Comparison of ENCODE assay signal across 1 cellular context in genomic region chr7:105013818-105014724, GRCh38.
TF ChIP-seq lines count a peak whose summit lies in the region.

Gene KMT2E, plus strand, starts transcription at chr7:105014205. Its CDS starts 26,748 bp downstream, at chr7:105040953.

TF ChIP-seq in GM12878, 131 proteins besides CTCF, POLR2A, EP300 and RAD21 (continued from another document and continues in another):
- TF ChIP-seq USF1 (IDR thresholded peaks at IDR 0.05; ENCODE audit: borderline replicate concordance, extremely low read length, insufficient read depth, low read depth, low read length) (no peak), NRF1 (conservative IDR thresholded peaks at IDR 0.05; ENCODE audit: low read depth, low read length) (no peak), SIN3A (IDR thresholded peaks at IDR 0.05; ENCODE audit: low read depth, low read length) (peak; percentile 72), PBX3 (IDR thresholded peaks at IDR 0.05; ENCODE audit: insufficient replicate concordance, low read depth, low read length) (no peak), STAT1 (conservative IDR thresholded peaks at IDR 0.05) (peak; percentile 87; the same call in 1 of the 2 replicates), HDAC6 (IDR thresholded peaks at IDR 0.05; ENCODE audit: unreplicated experiment) (no peak), CREM (IDR thresholded peaks at IDR 0.05; ENCODE audit: low read depth) (no peak; the same call in 1 of the 2 replicates), E2F8 (IDR thresholded peaks at IDR 0.05; ENCODE audit: low read depth, partially characterized antibody) (no peak), FOXM1 (IDR thresholded peaks at IDR 0.05; ENCODE audit: low read depth, low read length) (no peak), NR2C2 (IDR thresholded peaks at IDR 0.05; ENCODE audit: borderline replicate concordance, control insufficient read depth, insufficient read length, low read depth) (no peak), DPF2 (IDR thresholded peaks at IDR 0.05) (peak; percentile 59; the same call in 1 of the 2 replicates), ZBTB11 (CRISPR knock-in tag; IDR thresholded peaks at IDR 0.05) (no peak), NBN (IDR thresholded peaks at IDR 0.05) (no peak; the same call in 1 of the 2 replicates), CHD1 (IDR thresholded peaks at IDR 0.05; ENCODE audit: low read depth, low read length) (peak; percentile 93), IRF3 (IDR thresholded peaks at IDR 0.05) (peak; percentile 38; the same call in 1 of the 2 replicates), E2F4 (IDR thresholded peaks at IDR 0.05; ENCODE audit: low read depth, low read length) (no peak), ETV6 (conservative IDR thresholded peaks at IDR 0.05 in 1 of 2, IDR thresholded peaks at IDR 0.05 in 1 of 2; ENCODE audit: borderline replicate concordance in 1 of 2, low read depth in 1 of 2) (no peak), TCF12 (IDR thresholded peaks at IDR 0.05; ENCODE audit: low read depth, low read length) (peak; percentile 78), NR2F1 (conservative IDR thresholded peaks at IDR 0.05) (peak; percentile 69), RAD51 (IDR thresholded peaks at IDR 0.05) (no peak), USF2 (IDR thresholded peaks at IDR 0.05; ENCODE audit: borderline replicate concordance, low read depth, low read length) (no peak), ZSCAN29 (IDR thresholded peaks at IDR 0.05) (0 out of 2 replicates have a peak, but pooled peaks have one; percentile 74), CEBPZ (IDR thresholded peaks at IDR 0.05; ENCODE audit: low read depth, low read length) (no peak), SPI1 (IDR thresholded peaks at IDR 0.05; ENCODE audit: borderline replicate concordance, insufficient read depth, low read depth, low read length) (peak; percentile 25; the same call in 1 of the 2 replicates), MYB (IDR thresholded peaks at IDR 0.05; ENCODE audit: borderline replicate concordance, low read depth, low read length) (no peak), HDAC2 (IDR thresholded peaks at IDR 0.05) (no peak), JUNB (IDR thresholded peaks at IDR 0.05) (no peak), RBBP5 (conservative IDR thresholded peaks at IDR 0.05) (no peak), HSF1 (IDR thresholded peaks at IDR 0.05; ENCODE audit: low read depth, low read length) (no peak), RELA (IDR thresholded peaks at IDR 0.05; ENCODE audit: borderline replicate concordance, partially characterized antibody) (peak; percentile 56), MYC (IDR thresholded peaks at IDR 0.05; ENCODE audit: insufficient read depth, insufficient read length, insufficient replicate concordance, low read length, severe bottlenecking) (no peak), PAX5 (IDR thresholded peaks at IDR 0.05; ENCODE audit: borderline replicate concordance, low read depth, low read length) (peak; percentile 4; the same call in 1 of the 2 replicates), POLR2AphosphoS5 (IDR thresholded peaks at IDR 0.05; ENCODE audit: low read length) (peak; percentile 67; the same call in 1 of the 2 replicates), NR2C1 (IDR thresholded peaks at IDR 0.05) (peak; percentile 82), YBX1 (IDR thresholded peaks at IDR 0.05) (no peak), ZNF622 (IDR thresholded peaks at IDR 0.05) (no peak), SMAD5 (IDR thresholded peaks at IDR 0.05; ENCODE audit: low read depth) (peak; percentile 13; the same call in 1 of the 2 replicates), SREBF1 (IDR thresholded peaks at IDR 0.05; ENCODE audit: low read length) (no peak), SMAD1 (IDR thresholded peaks at IDR 0.05; ENCODE audit: low read depth, partially characterized antibody) (no peak), TBL1XR1 (IDR thresholded peaks at IDR 0.05; ENCODE audit: low read depth, low read length) (peak; percentile 68; the same call in 1 of the 2 replicates), MTA3 (IDR thresholded peaks at IDR 0.05; ENCODE audit: borderline replicate concordance, low read length) (no peak), BACH1 (IDR thresholded peaks at IDR 0.05; ENCODE audit: borderline replicate concordance) (peak; percentile 93), TARDBP (IDR thresholded peaks at IDR 0.05; ENCODE audit: borderline replicate concordance) (peak; percentile 84), RCOR1 (conservative IDR thresholded peaks at IDR 0.05; ENCODE audit: low read depth, low read length) (no peak), ZNF207 (IDR thresholded peaks at IDR 0.05; ENCODE audit: borderline replicate concordance) (peak; percentile 94), CREB1 (IDR thresholded peaks at IDR 0.05; ENCODE audit: low read depth) (no peak), ATF2 (IDR thresholded peaks at IDR 0.05; ENCODE audit: low read length) (no peak), SMARCA5 (IDR thresholded peaks at IDR 0.05) (peak; percentile 94), HDGF (IDR thresholded peaks at IDR 0.05) (no peak; the same call in 1 of the 2 replicates)
